Comparison of ENCODE assay signal across 8 cellular contexts in genomic region chr1:160219062-160219929, GRCh38. TPM values are rescaled to one million over a fixed set of nuclear protein-coding genes. Genes with fewer than 3 reads are reported as not detected.
A peak's percentile ranks its signal among the peaks of the same experiment; 100 is the strongest.
DNase-seq lines count a peak whose midpoint lies in the region; ATAC-seq and TF ChIP-seq lines count a peak whose summit lies in the region.

No MANE protein-coding gene starts in this region.

- H3K36me3 ChIP-seq in SK-N-SH (replicated peaks in 1 of 2; ENCODE audit: control insufficient read depth in 1 of 2, insufficient read depth in 2 of 2, low read length in 1 of 2) (peaks cover 70 to 94% of the 10 kb centered on the region in 2 experiments), parathyroid adenoma (ENCODE audit: control insufficient read depth, insufficient read depth, low read length) (no peaks in the 10 kb centered on the region)

- H3K27ac ChIP-seq in SK-N-SH (ENCODE audit: low read depth in 2 of 2, low read length in 1 of 2), result peak overlapping the region; percentile 31 to 55
- no peak overlapping the region for H3K27ac ChIP-seq in foreskin keratinocyte
- peak overlapping the region; percentile 29 for H3K27ac ChIP-seq in parathyroid adenoma

- peaks cover 11 to 18% of the 10 kb centered on the region in 2 experiments; a peak in 3 of 4 replicates for H3K4me1 ChIP-seq in SK-N-SH (ENCODE audit: control insufficient read depth in 1 of 2, insufficient read depth in 2 of 2, low read depth in 1 of 2, low read length in 1 of 2)
- H3K4me1 ChIP-seq in foreskin keratinocyte, result peaks cover 23% of the 10 kb centered on the region
- H3K4me1 ChIP-seq in parathyroid adenoma, result peaks cover 7% of the 10 kb centered on the region

- H3K79me2 ChIP-seq in SK-N-SH (ENCODE audit: insufficient read depth) (no peaks in the 10 kb centered on the region), parathyroid adenoma (no peaks in the 10 kb centered on the region)

- H2AFZ ChIP-seq in SK-N-SH (ENCODE audit: low read depth) (no peak overlapping the region), parathyroid adenoma (no peak overlapping the region)

- H3F3A ChIP-seq in SK-N-SH (replicated peaks; ENCODE audit: insufficient read depth), result peaks cover 49% of the 10 kb centered on the region

- H3K27ac Mint-ChIP-seq in activated naive CD4-positive, alpha-beta T cell treated with anti-CD3 and anti-CD28 coated beads, Interleukin-2, amount 50 U/mL, for 72 hours, result peak overlapping the region; percentile 38 to 60

- DNase-seq in activated naive CD4-positive, alpha-beta T cell treated with anti-CD3 and anti-CD28 coated beads, Interleukin-2, amount 50 U/mL, for 72 hours (ENCODE audit: low spot score in 2 of 2), result no peak
- DNase-seq in activated naive CD4-positive, alpha-beta T cell treated with anti-CD3 and anti-CD28 coated beads, Interleukin-2, amount 50 U/mL, for 16 hours, result no peak
- DNase-seq in SK-N-SH (peak; percentile 55), foreskin keratinocyte (peak; percentile 45 to 77), NCI-H1930 (lab: John Stamatoyannopoulos, UW) (no peak)

- POLR2A ChIA-PET in SK-N-SH (lab: Yijun Ruan, JAX), result interaction anchor here (0.6 to 1.7 kb wide), 8 partner anchors 8 to 117 kb away, joined by 3 to 8 read pairs (median 4); partner anchors contain the start of genes CASQ1 and PEA15

- TF ChIP-seq CTCF in SK-N-SH (IDR thresholded peaks at IDR 0.05) (peak; percentile 72), foreskin keratinocyte (conservative IDR thresholded peaks at IDR 0.05) (peak; percentile 71), parathyroid adenoma (IDR thresholded peaks at IDR 0.05) (peak; percentile 41)

- H3K4me3 ChIP-seq in SK-N-SH (ENCODE audit: low read depth in 2 of 2, low read length in 1 of 2), result no peak overlapping the region; a peak in 1 of 4 replicates
- no peak overlapping the region for H3K4me3 ChIP-seq in parathyroid adenoma (ENCODE audit: low read depth, low read length)

- TF ChIP-seq RAD21 in SK-N-SH (IDR thresholded peaks at IDR 0.05; ENCODE audit: low read length), result peak; percentile 81

- peaks cover 0 to 5% of the 10 kb centered on the region in 2 donors for H3K36me3 Mint-ChIP-seq in activated naive CD4-positive, alpha-beta T cell treated with anti-CD3 and anti-CD28 coated beads, Interleukin-2, amount 50 U/mL, for 72 hours

- ATAC-seq in activated naive CD4-positive, alpha-beta T cell treated with anti-CD3 and anti-CD28 coated beads, Interleukin-2, amount 50 U/mL, for 72 hours, result no peak
- ATAC-seq in foreskin keratinocyte (peak; percentile 63), HG03159 (IDR thresholded peaks at IDR 0.05; ENCODE audit: unreplicated experiment) (no peak), GM18502 (IDR thresholded peaks at IDR 0.05; ENCODE audit: poor library complexity, unreplicated experiment) (no peak)

- CTCF ChIA-PET in SK-N-SH (lab: Yijun Ruan, JAX), result interaction anchor here (0.8 to 5.5 kb wide), 34 partner anchors 11 to 173 kb away, joined by 3 to 141 read pairs (median 8); partner anchors contain the start of genes CASQ1, IGSF8, KCNJ9 and PEA15

- H3K9me3 Mint-ChIP-seq in activated naive CD4-positive, alpha-beta T cell treated with anti-CD3 and anti-CD28 coated beads, Interleukin-2, amount 50 U/mL, for 72 hours, result no peaks in the 10 kb centered on the region

- no peaks in the 10 kb centered on the region for H4K20me1 ChIP-seq in SK-N-SH (ENCODE audit: insufficient read depth)

- no peaks in the 10 kb centered on the region for H3K9me2 ChIP-seq in SK-N-SH

- H3K27me3 ChIP-seq in SK-N-SH (ENCODE audit: insufficient read depth) (no peaks in the 10 kb centered on the region), foreskin keratinocyte (no peaks in the 10 kb centered on the region), parathyroid adenoma (ENCODE audit: control insufficient read depth, insufficient read depth, low read length) (no peaks in the 10 kb centered on the region)

- H3K9me3 ChIP-seq in SK-N-SH (no peaks in the 10 kb centered on the region), parathyroid adenoma (ENCODE audit: control insufficient read depth, low read length) (no peaks in the 10 kb centered on the region)

- 0 out of 2 replicates have a peak overlapping the region, but pooled peaks have one; percentile 10 for H3K4me2 ChIP-seq in SK-N-SH
- H3K4me2 ChIP-seq in parathyroid adenoma (ENCODE audit: low read length), result no peak overlapping the region

- H3K9ac ChIP-seq in SK-N-SH (no peak overlapping the region), parathyroid adenoma (no peak overlapping the region)

- WGBS in SK-N-SH (ENCODE audit: low lambda C conversion rate), result 20% methylated on average over 4 of the region's 4 CpGs

- TF ChIP-seq EP300 in SK-N-SH (IDR thresholded peaks at IDR 0.05; ENCODE audit: borderline replicate concordance in 1 of 2, low read depth in 1 of 2, low read length in 1 of 2), result no peak

TF ChIP-seq in SK-N-SH, 30 proteins besides CTCF, POLR2A, EP300 and RAD21:
- TF ChIP-seq PBX3 (IDR thresholded peaks at IDR 0.05) (0 out of 2 replicates have a peak, but pooled peaks have one; percentile 11), RCOR1 (IDR thresholded peaks at IDR 0.05; ENCODE audit: low read length) (peak; percentile 48; the same call in 1 of the 2 replicates), POLR2AphosphoS5 (IDR thresholded peaks at IDR 0.05; ENCODE audit: low read depth, low read length) (0 out of 2 replicates have a peak, but pooled peaks have one; percentile 12), REST (IDR thresholded peaks at IDR 0.05; ENCODE audit: low read depth, low read length) (no peak), TCF12 (IDR thresholded peaks at IDR 0.05) (peak; percentile 32; the same call in 1 of the 2 replicates), CHD2 (IDR thresholded peaks at IDR 0.05; ENCODE audit: low read length, partially characterized antibody) (peak; percentile 19), USF2 (IDR thresholded peaks at IDR 0.05; ENCODE audit: borderline replicate concordance, low read depth, low read length) (no peak), SMC3 (IDR thresholded peaks at IDR 0.05; ENCODE audit: low read depth, low read length) (peak; percentile 89), EZH2phosphoT487 (IDR thresholded peaks at IDR 0.05; ENCODE audit: borderline replicate concordance, low read depth) (no peak)

RNA-seq across cellular contexts. Expression of gene PEA15, which starts 14.1 kb away (rescaled TPM):
- total RNA-seq in activated naive CD4-positive, alpha-beta T cell treated with anti-CD3 and anti-CD28 coated beads, Interleukin-2, amount 50 U/mL, for 72 hours, result 10 to 100 TPM; 37.2 to 53.7 TPM
- polyA plus RNA-seq in SK-N-SH (2012; rRNA removed) (322 and 382 TPM in 2 replicates), foreskin keratinocyte (165 and 172 TPM in 2 replicates)
- polyA plus RNA-seq in SK-N-SH (2012; cell fraction: cytosol; rRNA removed), result 313 and 411 TPM in 2 replicates
- 176 and 239 TPM in 2 replicates for polyA plus RNA-seq in SK-N-SH (2012; cell fraction: nucleus; rRNA removed)
- total RNA-seq in foreskin keratinocyte, result 167 and 176 TPM in 2 replicates

RNA-seq across cellular contexts. Expression of gene CASQ1, which starts 28.9 kb away (rescaled TPM):
- not detected for total RNA-seq in activated naive CD4-positive, alpha-beta T cell treated with anti-CD3 and anti-CD28 coated beads, Interleukin-2, amount 50 U/mL, for 72 hours
- polyA plus RNA-seq in SK-N-SH (2012; rRNA removed) (0.08 and 0.18 TPM in 2 replicates), foreskin keratinocyte (not detected in 2 replicates)
- 0.06 and 0.10 TPM in 2 replicates for polyA plus RNA-seq in SK-N-SH (2012; cell fraction: cytosol; rRNA removed)
- polyA plus RNA-seq in SK-N-SH (2012; cell fraction: nucleus; rRNA removed), result 0.10 and 0.11 TPM in 2 replicates
- total RNA-seq in foreskin keratinocyte, result not detected in 2 replicates

RNA-seq across cellular contexts. Expression of gene DCAF8, which starts 43.1 kb away (rescaled TPM):
- 100 to 1,000 TPM; 124 to 170 TPM for total RNA-seq in activated naive CD4-positive, alpha-beta T cell treated with anti-CD3 and anti-CD28 coated beads, Interleukin-2, amount 50 U/mL, for 72 hours
- polyA plus RNA-seq in SK-N-SH (2012; rRNA removed) (108 and 150 TPM in 2 replicates), foreskin keratinocyte (23.9 and 26.5 TPM in 2 replicates)
- polyA plus RNA-seq in SK-N-SH (2012; cell fraction: cytosol; rRNA removed), result 55.1 and 69.1 TPM in 2 replicates
- polyA plus RNA-seq in SK-N-SH (2012; cell fraction: nucleus; rRNA removed), result 383 and 570 TPM in 2 replicates
- 53.6 and 53.7 TPM in 2 replicates for total RNA-seq in foreskin keratinocyte

Comparison
In these comparisons a context has a peak if more than half of its experiments do, and no peak if none do; other contexts are left out.
1. DNase-seq: peak in SK-N-SH (single experiment) and foreskin keratinocyte (2 of 2); none in activated naive CD4-positive, alpha-beta T cell treated with anti-CD3 and anti-CD28 coated beads, Interleukin-2, amount 50 U/mL, for 72 hours (0 of 2), activated naive CD4-positive, alpha-beta T cell treated with anti-CD3 and anti-CD28 coated beads, Interleukin-2, amount 50 U/mL, for 16 hours (single experiment) and NCI-H1930 (0 of 2).
2. Peak in every context shown above with its lines, with median percentiles within 50 percentile points of each other: CTCF ChIP-seq.